1 cellular context compared by ENCODE assay signal in genomic region chr2:61536086-61536722, GRCh38.
TF ChIP-seq lines count a peak whose summit lies in the region.

No MANE protein-coding gene starts in this region.

TF ChIP-seq in HEK293, 187 proteins besides CTCF, POLR2A, EP300 and RAD21 (continued from another document):
- TF ChIP-seq ZNF280C (tag by site-specific recombination; IDR thresholded peaks at IDR 0.05): no peak
- no peak for TF ChIP-seq ZXDB (tag by site-specific recombination; IDR thresholded peaks at IDR 0.05)
- TF ChIP-seq ZNF529 (tag by site-specific recombination; IDR thresholded peaks at IDR 0.05; ENCODE audit: insufficient replicate concordance): no peak
- no peak for TF ChIP-seq ZNF624 (tag by site-specific recombination; IDR thresholded peaks at IDR 0.05)
- peak; percentile 54 for TF ChIP-seq ZFHX2 (tag by site-specific recombination; conservative IDR thresholded peaks at IDR 0.05)
- no peak for TF ChIP-seq MYNN (tag by site-specific recombination; IDR thresholded peaks at IDR 0.05; ENCODE audit: borderline replicate concordance)
- TF ChIP-seq ZNF155 (tag by site-specific recombination; IDR thresholded peaks at IDR 0.05): no peak
- TF ChIP-seq ZNF580 (tag by site-specific recombination; IDR thresholded peaks at IDR 0.05): no peak
- TF ChIP-seq ZNF585B (tag by site-specific recombination; IDR thresholded peaks at IDR 0.05): peak; percentile 88
- TF ChIP-seq, protein P1, sequence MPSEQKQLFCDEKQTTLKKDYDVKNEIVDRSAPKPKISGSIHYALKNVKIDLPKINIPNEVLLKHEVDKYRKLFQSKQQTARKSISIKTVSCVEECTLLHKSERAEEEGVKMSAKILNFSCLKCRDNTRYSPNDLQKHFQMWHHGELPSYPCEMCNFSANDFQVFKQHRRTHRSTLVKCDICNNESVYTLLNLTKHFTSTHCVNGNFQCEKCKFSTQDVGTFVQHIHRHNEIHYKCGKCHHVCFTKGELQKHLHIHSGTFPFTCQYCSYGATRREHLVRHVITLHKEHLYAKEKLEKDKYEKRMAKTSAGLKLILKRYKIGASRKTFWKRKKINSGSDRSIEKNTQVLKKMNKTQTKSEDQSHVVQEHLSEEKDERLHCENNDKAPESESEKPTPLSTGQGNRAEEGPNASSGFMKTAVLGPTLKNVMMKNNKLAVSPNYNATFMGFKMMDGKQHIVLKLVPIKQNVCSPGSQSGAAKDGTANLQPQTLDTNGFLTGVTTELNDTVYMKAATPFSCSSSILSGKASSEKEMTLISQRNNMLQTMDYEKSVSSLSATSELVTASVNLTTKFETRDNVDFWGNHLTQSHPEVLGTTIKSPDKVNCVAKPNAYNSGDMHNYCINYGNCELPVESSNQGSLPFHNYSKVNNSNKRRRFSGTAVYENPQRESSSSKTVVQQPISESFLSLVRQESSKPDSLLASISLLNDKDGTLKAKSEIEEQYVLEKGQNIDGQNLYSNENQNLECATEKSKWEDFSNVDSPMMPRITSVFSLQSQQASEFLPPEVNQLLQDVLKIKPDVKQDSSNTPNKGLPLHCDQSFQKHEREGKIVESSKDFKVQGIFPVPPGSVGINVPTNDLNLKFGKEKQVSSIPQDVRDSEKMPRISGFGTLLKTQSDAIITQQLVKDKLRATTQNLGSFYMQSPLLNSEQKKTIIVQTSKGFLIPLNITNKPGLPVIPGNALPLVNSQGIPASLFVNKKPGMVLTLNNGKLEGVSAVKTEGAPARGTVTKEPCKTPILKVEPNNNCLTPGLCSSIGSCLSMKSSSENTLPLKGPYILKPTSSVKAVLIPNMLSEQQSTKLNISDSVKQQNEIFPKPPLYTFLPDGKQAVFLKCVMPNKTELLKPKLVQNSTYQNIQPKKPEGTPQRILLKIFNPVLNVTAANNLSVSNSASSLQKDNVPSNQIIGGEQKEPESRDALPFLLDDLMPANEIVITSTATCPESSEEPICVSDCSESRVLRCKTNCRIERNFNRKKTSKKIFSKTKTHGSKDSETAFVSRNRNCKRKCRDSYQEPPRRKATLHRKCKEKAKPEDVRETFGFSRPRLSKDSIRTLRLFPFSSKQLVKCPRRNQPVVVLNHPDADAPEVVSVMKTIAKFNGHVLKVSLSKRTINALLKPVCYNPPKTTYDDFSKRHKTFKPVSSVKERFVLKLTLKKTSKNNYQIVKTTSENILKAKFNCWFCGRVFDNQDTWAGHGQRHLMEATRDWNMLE (tag by site-specific recombination; conservative IDR thresholded peaks at IDR 0.05; ENCODE audit: low read depth): no peak
- 0 out of 2 replicates have a peak, but pooled peaks have one; percentile 15 for TF ChIP-seq KLF10 (tag by site-specific recombination; IDR thresholded peaks at IDR 0.05)
- no peak for TF ChIP-seq ATF2 (tag by site-specific recombination; IDR thresholded peaks at IDR 0.05; ENCODE audit: low read depth)
- TF ChIP-seq ZSCAN30 (tag by site-specific recombination; IDR thresholded peaks at IDR 0.05): no peak
- no peak for TF ChIP-seq ZNF837 (tag by site-specific recombination; IDR thresholded peaks at IDR 0.05)
- TF ChIP-seq, protein P2, sequence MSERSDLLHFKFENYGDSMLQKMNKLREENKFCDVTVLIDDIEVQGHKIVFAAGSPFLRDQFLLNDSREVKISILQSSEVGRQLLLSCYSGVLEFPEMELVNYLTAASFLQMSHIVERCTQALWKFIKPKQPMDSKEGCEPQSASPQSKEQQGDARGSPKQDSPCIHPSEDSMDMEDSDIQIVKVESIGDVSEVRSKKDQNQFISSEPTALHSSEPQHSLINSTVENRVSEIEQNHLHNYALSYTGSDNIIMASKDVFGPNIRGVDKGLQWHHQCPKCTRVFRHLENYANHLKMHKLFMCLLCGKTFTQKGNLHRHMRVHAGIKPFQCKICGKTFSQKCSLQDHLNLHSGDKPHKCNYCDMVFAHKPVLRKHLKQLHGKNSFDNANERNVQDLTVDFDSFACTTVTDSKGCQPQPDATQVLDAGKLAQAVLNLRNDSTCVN (tag by site-specific recombination; optimal IDR thresholded peaks at IDR 0.05): no peak
- peak; percentile 35; the same call in 1 of the 2 replicates for TF ChIP-seq SCRT1 (tag by site-specific recombination; IDR thresholded peaks at IDR 0.05; ENCODE audit: borderline replicate concordance)
- TF ChIP-seq ZNF10 (tag by site-specific recombination; IDR thresholded peaks at IDR 0.05): 0 out of 2 replicates have a peak, but pooled peaks have one; percentile 19
- no peak for TF ChIP-seq KLF7 (tag by site-specific recombination; IDR thresholded peaks at IDR 0.05; ENCODE audit: borderline replicate concordance)
- TF ChIP-seq ZNF449 (tag by site-specific recombination; IDR thresholded peaks at IDR 0.05): no peak
- no peak for TF ChIP-seq ZNF174 (tag by site-specific recombination; IDR thresholded peaks at IDR 0.05)
- TF ChIP-seq KLF16 (tag by site-specific recombination; IDR thresholded peaks at IDR 0.05): peak; percentile 64; the same call in 1 of the 2 replicates
- no peak for TF ChIP-seq PRDM1 (tag by site-specific recombination; IDR thresholded peaks at IDR 0.05)
- no peak for TF ChIP-seq ZNF621 (tag by site-specific recombination; IDR thresholded peaks at IDR 0.05)
- TF ChIP-seq ZNF248 (tag by site-specific recombination; IDR thresholded peaks at IDR 0.05): no peak
- no peak for TF ChIP-seq INSM2 (tag by site-specific recombination; IDR thresholded peaks at IDR 0.05)
- TF ChIP-seq ZNF354C (tag by site-specific recombination; IDR thresholded peaks at IDR 0.05; ENCODE audit: borderline replicate concordance, low read depth): no peak
- no peak for TF ChIP-seq ZFP69B (tag by site-specific recombination; IDR thresholded peaks at IDR 0.05)
- TF ChIP-seq GLI4 (tag by site-specific recombination; IDR thresholded peaks at IDR 0.05): no peak
- TF ChIP-seq ZNF473 (tag by site-specific recombination; IDR thresholded peaks at IDR 0.05): no peak
- peak; percentile 20; the same call in 1 of the 2 replicates for TF ChIP-seq PRDM6 (tag by site-specific recombination; IDR thresholded peaks at IDR 0.05)
- TF ChIP-seq SCRT2 (tag by site-specific recombination; IDR thresholded peaks at IDR 0.05): peak; percentile 90
- 0 out of 2 replicates have a peak, but pooled peaks have one; percentile 35 for TF ChIP-seq ZNF341 (tag by site-specific recombination; IDR thresholded peaks at IDR 0.05; ENCODE audit: low read depth)
